In the genomic region with DNA sequence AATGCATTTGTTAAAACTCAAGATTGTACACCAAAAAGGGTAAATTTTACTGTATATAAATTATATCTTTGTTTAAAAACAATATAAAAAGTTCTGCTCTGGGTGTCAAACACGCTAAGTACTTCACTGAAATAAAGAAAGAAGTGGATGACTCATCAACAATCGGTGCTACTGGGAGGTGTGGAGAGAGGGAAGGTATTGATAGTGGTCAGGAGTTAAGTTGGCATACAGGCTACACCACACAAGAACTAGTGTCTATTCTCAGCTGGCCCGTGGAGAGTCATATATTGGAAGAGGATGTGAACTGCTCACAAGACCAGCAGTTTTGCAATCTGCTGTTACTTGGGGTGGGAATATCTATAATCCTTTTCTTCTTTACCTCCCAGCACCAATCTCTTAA, we compare ENCODE assay signal across 17 cellular contexts.
"Had no signal": no experiment of that assay in that cellular context is flagged by ENCODE, and none has a peak within 500 bp of the region (broad histone marks: within the 10 kb centered on the region; RNA-seq: fewer than 3 reads in every experiment).

No MANE protein-coding gene starts in this region.

- DNase-seq: activated B cell treated with CpG ODN at 0.5 μM for 24 hours; activated CD4-positive, alpha-beta memory T cell treated with anti-CD3 and anti-CD28 coated beads for 36 hours; activated CD4-positive, alpha-beta T cell treated with anti-CD3 and anti-CD28 coated beads for 4 hours; activated gamma-delta T cell treated with Interleukin-2 at 50 U/mL for 16 hours; activated T-cell treated with anti-CD3 and anti-CD28 coated beads for 4 hours; adrenal gland; effector CD8-positive, alpha-beta T cell; foreskin keratinocyte; hypothalamus; mucosa of descending colon; naive B cell; stimulated activated CD4-positive, alpha-beta T cell treated with anti-CD3 and anti-CD28 coated beads, Interleukin-2, amount 100 ng/mL, for 24 hours; stimulated activated naive CD4-positive, alpha-beta T cell treated with Interleukin-2 at 50 U/mL for 16 hours; tibial artery had no signal

- H3K27me3 ChIP-seq: adrenal gland, cardiac muscle cell, foreskin keratinocyte, tibial artery had no signal

- ATAC-seq: activated naive CD4-positive, alpha-beta T cell treated with anti-CD3 and anti-CD28 coated beads, Interleukin-2, amount 50 U/mL, for 72 hours; foreskin keratinocyte; left lobe of liver; mucosa of descending colon had no signal

- H3K4me1 ChIP-seq: adrenal gland, foreskin keratinocyte, tibial artery had no signal

- H3K9me3 ChIP-seq: adrenal gland, mucosa of descending colon, tibial artery had no signal

- H3K4me3 ChIP-seq: adrenal gland, cardiac muscle cell, mucosa of descending colon, tibial artery had no signal

- H3K27ac ChIP-seq: adrenal gland, cardiac muscle cell, foreskin keratinocyte, tibial artery had no signal

- H3K36me3 ChIP-seq: adrenal gland, cardiac muscle cell, tibial artery had no signal
